ENCODE assay signal across 18 cellular contexts in the genomic region with DNA sequence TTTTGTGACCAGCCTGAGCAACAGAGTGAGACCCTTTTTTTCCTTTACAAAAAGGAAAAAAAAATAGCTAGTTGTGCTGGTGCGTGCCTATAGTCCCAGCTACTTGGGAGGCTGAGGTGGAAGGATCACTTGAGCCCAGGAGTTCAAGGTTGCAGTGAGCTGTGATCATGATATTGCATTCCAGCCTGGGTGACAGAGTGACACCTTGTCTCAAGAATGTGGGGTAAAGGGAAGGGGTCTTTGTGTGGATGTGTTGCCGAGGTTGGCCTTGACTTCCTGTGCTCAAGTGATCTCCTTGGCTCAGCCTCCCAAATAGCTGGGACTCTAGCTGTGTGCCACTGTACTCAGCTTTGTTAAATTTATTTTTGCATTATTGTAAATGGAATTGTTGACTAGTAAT.
DNase-seq lines count a peak whose midpoint lies in the region; ATAC-seq, FAIRE-seq and TF ChIP-seq lines count a peak whose summit lies in the region.
"Had no signal": no experiment of that assay in that cellular context is flagged by ENCODE, and none has a peak within 500 bp of the region (broad histone marks: within the 10 kb centered on the region; RNA-seq: fewer than 3 reads in every experiment).

No MANE protein-coding gene starts in this region.

- H3K79me2 ChIP-seq in H9 (ENCODE audit: insufficient read depth, low read length): no peaks in the 10 kb centered on the region
- no peaks in the 10 kb centered on the region for H3K79me2 ChIP-seq in H1 (ENCODE audit: control insufficient read depth in 1 of 2, insufficient read depth in 2 of 2, low read length in 2 of 2)

- H4K91ac ChIP-seq in H9 (ENCODE audit: insufficient read length, low read depth, low read length): no peak overlapping the region
- H4K91ac ChIP-seq in H1 (replicated peaks; ENCODE audit: insufficient read length, low read length): no peak overlapping the region

- H2AFZ ChIP-seq in H9 (ENCODE audit: low read length) (no peak overlapping the region), H1 (ENCODE audit: low read length) (no peak overlapping the region)
- H2AFZ ChIP-seq: GM23248 had no signal

- H4K20me1 ChIP-seq in H9 (ENCODE audit: control insufficient read depth, insufficient read depth, insufficient read length): no peaks in the 10 kb centered on the region
- H4K20me1 ChIP-seq in H1 (replicated peaks in 1 of 2; ENCODE audit: control insufficient read depth in 1 of 2, insufficient read depth in 2 of 2, low read length in 2 of 2): no peaks in the 10 kb centered on the region

- H4K5ac ChIP-seq in H9 (ENCODE audit: insufficient read length, low read depth, low read length): no peak overlapping the region
- no peak overlapping the region for H4K5ac ChIP-seq in H1 (ENCODE audit: insufficient read length, low read depth, low read length)

- no peaks in the 10 kb centered on the region for H3K36me3 Mint-ChIP-seq in H9 (ENCODE audit: insufficient read depth in 1 of 3, low read depth in 3 of 3)

- intact Hi-C loops in heart right ventricle (cut with DNase I): no loop called here

- POLR2A ChIA-PET in H1 (lab: Charles Lee; ENCODE audit: partially characterized antibody): no interaction called here

- H3K9me3 Mint-ChIP-seq in H9: no peaks in the 10 kb centered on the region
- H3K9me3 Mint-ChIP-seq: CD8-positive, alpha-beta memory T cell had no signal

- H2BK20ac ChIP-seq in H9 (ENCODE audit: low read depth, low read length, poor library complexity, severe bottlenecking): no peak overlapping the region
- H2BK20ac ChIP-seq in H1 (ENCODE audit: low read length): no peak overlapping the region

- TF ChIP-seq CTCF in H9 (conservative IDR thresholded peaks at IDR 0.05) (no peak), H1 (IDR thresholded peaks at IDR 0.05; ENCODE audit: control extremely low read depth in 1 of 3, insufficient read depth in 1 of 3, low read depth in 1 of 3, low read length in 3 of 3) (no peak), heart right ventricle (IDR thresholded peaks at IDR 0.05) (no peak)

- H3K79me1 ChIP-seq in H9 (ENCODE audit: insufficient read depth, low read depth, low read length, poor library complexity, severe bottlenecking): no peaks in the 10 kb centered on the region
- no peaks in the 10 kb centered on the region; the same call in 1 of the 2 replicates for H3K79me1 ChIP-seq in H1 (ENCODE audit: low read depth, low read length)

- FAIRE-seq in H1 (lab: Jason Lieb, UNC): no peak
- FAIRE-seq: GM12892, GM18507 had no signal

- CTCF ChIA-PET in H1 (lab: Charles Lee; ENCODE audit: partially characterized antibody): interaction anchor here (1.0 to 1.5 kb wide), 3 partner anchors 57 to 187 kb away, joined by 3 read pairs; no protein-coding TSS in a partner anchor

- no peak overlapping the region for H3T11ph ChIP-seq in H9 (ENCODE audit: low read length)

- H2BK12ac ChIP-seq in H9 (ENCODE audit: insufficient read length, low read depth, low read length) (no peak overlapping the region), H1 (ENCODE audit: low read depth, low read length) (no peak overlapping the region)

- H3K23ac ChIP-seq in H9 (ENCODE audit: insufficient read length, low read depth, low read length) (no peak overlapping the region), H1 (ENCODE audit: insufficient read length) (no peak overlapping the region)

- no peak overlapping the region for H3K18ac ChIP-seq in H9 (ENCODE audit: insufficient read length, low read depth, low read length)
- no peak overlapping the region for H3K18ac ChIP-seq in H1 (ENCODE audit: extremely low read depth, low read length)

- H3K4me2 ChIP-seq in H9 (ENCODE audit: insufficient read depth, insufficient read length, low read length) (no peak overlapping the region), H1 (ENCODE audit: insufficient read depth in 1 of 2, low read depth in 2 of 2, low read length in 2 of 2) (no peak overlapping the region)

- H2AK5ac ChIP-seq in H9 (ENCODE audit: insufficient read length, low read length): no peak overlapping the region
- no peak overlapping the region for H2AK5ac ChIP-seq in H1 (ENCODE audit: low read depth, low read length)

- TF ChIP-seq POLR2A in H1 (IDR thresholded peaks at IDR 0.05; ENCODE audit: control extremely low read depth in 1 of 2, low read depth in 2 of 2, low read length in 2 of 2): no peak

- H3K14ac ChIP-seq in H9 (ENCODE audit: insufficient read depth, low read length) (no peak overlapping the region), H1 (ENCODE audit: insufficient read length) (no peak overlapping the region)

- peak overlapping the region in 1 of 3 experiments; percentile 8; a peak in 1 of 7 replicates for H3K27ac Mint-ChIP-seq in H9
- H3K27ac Mint-ChIP-seq: CD8-positive, alpha-beta memory T cell had no signal

- H3K27me3 ChIP-seq in H9 (ENCODE audit: insufficient read depth, low read length) (no peaks in the 10 kb centered on the region), H1 (replicated peaks in 1 of 4; ENCODE audit: control insufficient read depth in 3 of 4, extremely low read depth in 1 of 4, insufficient read depth in 3 of 4, low read length in 3 of 4) (no peaks in the 10 kb centered on the region), heart right ventricle (no peaks in the 10 kb centered on the region)
- H3K27me3 ChIP-seq: BE2C had no signal

- WGBS in H9 (ENCODE audit: extremely low coverage, insufficient read length, low lambda C conversion rate): no CpG with 5 or more reads among the region's 2 CpGs
- WGBS in H1 (ENCODE audit: extremely low coverage in 1 of 2, insufficient coverage in 1 of 2, insufficient read length in 1 of 2, insufficient replicate concordance in 2 of 2, low coverage in 1 of 2, low lambda C conversion rate in 2 of 2, missing lambda C conversion rate in 1 of 2), 2 experiments: 94% methylated on average over 2 of the region's 2 CpGs; no CpG with 5 or more reads in 1 of the 2 experiments
- WGBS in heart right ventricle, 2 donors: 78 to 83% methylated on average over 2 of the region's 2 CpGs

- H3K23me2 ChIP-seq in H9 (ENCODE audit: insufficient read length, low read depth, low read length, poor library complexity, severe bottlenecking): no peaks in the 10 kb centered on the region
- H3K23me2 ChIP-seq in H1 (ENCODE audit: low read depth, low read length): no peaks in the 10 kb centered on the region

- no peak overlapping the region for H3K4ac ChIP-seq in H9 (ENCODE audit: low read depth, low read length)
- H3K4ac ChIP-seq in H1 (replicated peaks; ENCODE audit: insufficient read length, low read depth, low read length): no peak overlapping the region

- H2BK5ac ChIP-seq in H9 (ENCODE audit: insufficient read length, low read length) (no peak overlapping the region), H1 (ENCODE audit: low read depth, low read length) (no peak overlapping the region)

- TF ChIP-seq RAD21 in H1 (IDR thresholded peaks at IDR 0.05 in 1 of 2, conservative IDR thresholded peaks at IDR 0.05 in 1 of 2; ENCODE audit: low read depth in 2 of 2, low read length in 2 of 2): no peak

- H3K4me3 ChIP-seq in H1 (ENCODE audit: extremely low read depth in 1 of 4, insufficient read depth in 2 of 4, low read depth in 3 of 4, low read length in 4 of 4) (no peak overlapping the region), heart right ventricle (no peak overlapping the region)
- H3K4me3 ChIP-seq: GM23248 had no signal

- H3K9ac ChIP-seq in H9 (ENCODE audit: extremely low read depth, insufficient read length, low read length): no peak overlapping the region
- no peak overlapping the region for H3K9ac ChIP-seq in H1 (replicated peaks in 1 of 4; ENCODE audit: extremely low read depth in 1 of 4, low read depth in 3 of 4, low read length in 3 of 4)
- H3K9ac ChIP-seq: GM23248 had no signal

- H2BK120ac ChIP-seq in H9 (ENCODE audit: low read depth, low read length, poor library complexity, severe bottlenecking) (no peak overlapping the region), H1 (replicated peaks; ENCODE audit: low read depth, low read length) (no peak overlapping the region)

- H3K4me3 Mint-ChIP-seq in H9: no peak overlapping the region
- H3K4me3 Mint-ChIP-seq: CD4-positive, CD25-positive, alpha-beta regulatory T cell; CD8-positive, alpha-beta memory T cell; IgD-negative memory B cell had no signal

- H3K9me3 ChIP-seq in H9 (ENCODE audit: control insufficient read depth, low read depth, low read length) (no peaks in the 10 kb centered on the region), H1 (ENCODE audit: insufficient read depth in 2 of 2, low read depth in 1 of 2, low read length in 1 of 2) (no peaks in the 10 kb centered on the region), heart right ventricle (peaks cover 0 to 10% (median 0%) of the 10 kb centered on the region in 11 donors)
- H3K9me3 ChIP-seq: BE2C had no signal

- no peak for TF ChIP-seq EP300 in H1 (IDR thresholded peaks at IDR 0.05; ENCODE audit: borderline replicate concordance in 1 of 2, low read depth in 2 of 2, low read length in 2 of 2)

- H3K4me1 Mint-ChIP-seq in H9: peaks cover 19 to 20% of the 10 kb centered on the region in 2 experiments

- DNase-seq in H9 (peak; percentile 40), H1 (ENCODE audit: low read depth in 1 of 2, low spot score in 2 of 2) (peak in 1 of 2 experiments; percentile 5), iPS DF 19.7 (ENCODE audit: low read depth, low spot score) (peak; percentile 15), activated T-cell treated with anti-CD3 and anti-CD28 coated beads for 4 hours (no peak), HUDEP-2 (lab: John Stamatoyannopoulos, UW; ENCODE audit: unreplicated experiment in 76 of 76) (no peak), heart right ventricle (no peak)
- DNase-seq: ACHN; BE2C; C1 segment of cervical spinal cord; CD4-positive, CD25-positive, alpha-beta regulatory T cell; CD8-positive, alpha-beta memory T cell; COR-L47; GM23248; H7; KBM-7 had no signal

- H2BK15ac ChIP-seq in H9 (ENCODE audit: low read depth, low read length) (no peak overlapping the region), H1 (ENCODE audit: low read length) (no peak overlapping the region)

- H4K8ac ChIP-seq in H9 (replicated peaks; ENCODE audit: insufficient read length, low read depth, low read length): no peak overlapping the region
- H4K8ac ChIP-seq in H1 (ENCODE audit: extremely low read depth, insufficient read depth, low read length): no peak overlapping the region

- no peak for ATAC-seq in heart right ventricle

- no peaks in the 10 kb centered on the region for H3K27me3 Mint-ChIP-seq in H9 (ENCODE audit: low read depth)
- H3K27me3 Mint-ChIP-seq: CD4-positive, CD25-positive, alpha-beta regulatory T cell; CD8-positive, alpha-beta memory T cell; IgD-negative memory B cell had no signal

- H3K4me1 ChIP-seq in H9 (ENCODE audit: insufficient read depth, low read length) (no peaks in the 10 kb centered on the region), H1 (replicated peaks in 1 of 4; ENCODE audit: control insufficient read depth in 3 of 4, insufficient read depth in 4 of 4, low read length in 3 of 4) (peaks cover 0 to 3% (median 0%) of the 10 kb centered on the region in 4 experiments; a peak in 1 of 7 replicates), heart right ventricle (peaks cover 0 to 18% (median 4%) of the 10 kb centered on the region in 9 donors)
- H3K4me1 ChIP-seq: BE2C had no signal

- no peak overlapping the region for H3K56ac ChIP-seq in H9 (ENCODE audit: insufficient read length, low read depth, low read length)
- H3K56ac ChIP-seq in H1 (replicated peaks; ENCODE audit: insufficient read length, low read depth, low read length): no peak overlapping the region

- no peaks in the 10 kb centered on the region; a peak in 1 of 8 replicates for H3K36me3 ChIP-seq in H1 (ENCODE audit: control insufficient read depth in 2 of 4, insufficient read depth in 4 of 4, low read length in 3 of 4)
- H3K36me3 ChIP-seq in heart right ventricle: peaks cover 0 to 2% (median 0%) of the 10 kb centered on the region in 9 donors
- H3K36me3 ChIP-seq: BE2C had no signal

- H3K27ac ChIP-seq in H9 (ENCODE audit: insufficient read length, low read depth, low read length): no peak overlapping the region
- no peak overlapping the region for H3K27ac ChIP-seq in H1 (ENCODE audit: low read depth, low read length)
- H3K27ac ChIP-seq in heart right ventricle: no peak overlapping the region
- H3K27ac ChIP-seq: GM23248 had no signal

Comparison
In these comparisons a context has a peak if more than half of its experiments do, and no peak if none do; other contexts are left out.
1. DNase-seq: peak in H9 (single experiment) and iPS DF 19.7 (single experiment); none in activated T-cell treated with anti-CD3 and anti-CD28 coated beads for 4 hours (single experiment), HUDEP-2 (0 of 76) and heart right ventricle (0 of 2).